Comparison of ENCODE assay signal across 6 cellular contexts in the genomic region with DNA sequence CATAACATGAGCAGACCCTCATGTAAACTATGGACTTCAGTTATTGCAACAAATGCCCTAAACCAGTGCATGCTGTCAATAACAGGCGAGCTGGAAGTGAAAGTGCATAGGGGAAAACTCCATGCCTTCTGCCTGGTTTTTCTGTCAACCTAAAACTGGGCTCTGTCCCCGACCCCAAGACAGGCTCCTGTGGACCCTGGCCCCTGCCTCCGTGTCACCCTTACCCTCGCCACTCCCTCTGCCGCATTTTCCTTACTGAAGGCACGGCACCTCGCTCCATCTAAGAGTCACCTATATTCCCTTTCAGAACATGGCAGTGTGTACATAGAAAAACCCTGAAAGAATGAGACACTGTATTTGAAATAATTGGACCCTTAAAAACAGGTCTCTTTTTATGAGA.
"Had no signal": no experiment of that assay in that cellular context is flagged by ENCODE, and none has a peak within 500 bp of the region (broad histone marks: within the 10 kb centered on the region; RNA-seq: fewer than 3 reads in every experiment).

No MANE protein-coding gene starts in this region.

- H3K4me3 ChIP-seq: GM23338 had no signal

- FAIRE-seq: H1, H54, HepG2 had no signal

- DNase-seq: H9, HCEC 1CT had no signal
